ENCODE assay signal across 14 cellular contexts in the genomic region with DNA sequence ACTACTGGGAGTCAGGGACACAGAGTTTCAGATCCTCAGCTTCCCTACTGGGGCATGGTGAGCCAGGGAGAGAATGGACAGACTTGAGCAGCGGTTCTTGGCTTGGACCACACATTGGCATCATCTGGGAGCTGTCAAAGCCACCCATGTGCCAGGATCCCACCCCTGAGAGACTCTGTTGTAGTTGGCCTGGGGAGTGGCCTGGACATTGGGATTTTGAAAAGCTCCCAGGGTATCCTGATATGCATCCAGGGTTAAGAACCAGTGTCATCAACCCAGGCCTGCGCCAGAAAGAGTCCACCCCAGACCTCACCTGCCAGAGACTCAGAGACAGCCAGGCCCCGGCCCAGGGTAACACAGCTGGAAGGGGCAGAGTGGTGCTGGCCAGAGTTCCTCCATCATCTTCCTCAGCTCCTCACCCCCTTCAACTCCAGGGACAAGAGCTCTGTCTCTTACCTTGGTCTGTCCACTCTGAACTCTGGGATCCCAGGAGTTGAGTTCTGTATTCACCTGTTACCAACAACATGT. TPM values are rescaled to one million over a fixed set of nuclear protein-coding genes. Genes with fewer than 3 reads are reported as not detected.
DNase-seq lines count a peak whose midpoint lies in the region; ATAC-seq and TF ChIP-seq lines count a peak whose summit lies in the region.
"Had no signal": no experiment of that assay in that cellular context is flagged by ENCODE, and none has a peak within 500 bp of the region (broad histone marks: within the 10 kb centered on the region; RNA-seq: fewer than 3 reads in every experiment).

No MANE protein-coding gene starts in this region.

- H3K36me3 Mint-ChIP-seq in brain: no peaks in the 10 kb centered on the region
- H3K36me3 Mint-ChIP-seq in nephron (ENCODE audit: low read depth): no peaks in the 10 kb centered on the region
- H3K36me3 Mint-ChIP-seq: CD4-positive, CD25-positive, alpha-beta regulatory T cell had no signal

- no peak for ATAC-seq in activated CD4-positive, CD25-positive, alpha-beta regulatory T cell treated with anti-CD3 and anti-CD28 coated beads, Interleukin-2, amount 50 U/mL, for 24 hours

- 90 to 100% (median 98%) methylated on average over 2 to 3 of the region's 3 CpGs for WGBS in spleen, 5 donors

- H3K4me1 ChIP-seq in spleen: peaks cover 0 to 28% (median 15%) of the 10 kb centered on the region in 6 donors

- peaks cover 0 to 5% (median 0%) of the 10 kb centered on the region in 8 donors for H3K9me3 ChIP-seq in spleen

- H3K4me3 Mint-ChIP-seq in brain (no peak overlapping the region), nephron (peak overlapping the region in 1 of 3 experiments; percentile 7)
- H3K4me3 Mint-ChIP-seq: CD4-positive, CD25-positive, alpha-beta regulatory T cell had no signal

- H3K27ac Mint-ChIP-seq in brain (peak overlapping the region in 4 of 5 experiments; percentile 53 to 94 (median 74)), nephron (peak overlapping the region; percentile 95 to 97 (median 97))

- H3K9me3 Mint-ChIP-seq in brain (peaks cover 0 to 3% (median 0%) of the 10 kb centered on the region in 5 experiments), nephron (no peaks in the 10 kb centered on the region)
- H3K9me3 Mint-ChIP-seq: CD4-positive, CD25-positive, alpha-beta regulatory T cell had no signal

- H3K36me3 ChIP-seq in spleen: no peaks in the 10 kb centered on the region
- H3K36me3 ChIP-seq: BLaER1 treated with 17β-estradiol and CSF1 and Interleukin-3, amounts not matched to agents 10 nM and 100 nM had no signal

- TF ChIP-seq CTCF in brain (conservative IDR thresholded peaks at IDR 0.05) (no peak), nephron (IDR thresholded peaks at IDR 0.05; ENCODE audit: unreplicated experiment in 3 of 3) (no peak), spleen (IDR thresholded peaks at IDR 0.05 in 8 of 11, conservative IDR thresholded peaks at IDR 0.05 in 3 of 11) (no peak)

- TF ChIP-seq POLR2A in spleen (IDR thresholded peaks at IDR 0.05): no peak

- H3K4me3 ChIP-seq in spleen: no peak overlapping the region
- H3K4me3 ChIP-seq: BLaER1 treated with 17β-estradiol and CSF1 and Interleukin-3, amounts not matched to agents 10 nM and 100 nM had no signal

- peaks cover 6% of the 10 kb centered on the region for H3K27me3 Mint-ChIP-seq in brain
- peaks cover 13% of the 10 kb centered on the region for H3K27me3 Mint-ChIP-seq in nephron (ENCODE audit: low read depth)

- H3K27ac ChIP-seq in spleen: peak overlapping the region in 1 of 8 donors; percentile 18

- peak; percentile 48 for DNase-seq in activated effector memory CD4-positive, alpha-beta T cell treated with anti-CD3 and anti-CD28 coated beads, Interleukin-2, amount 50 U/mL, for 16 hours
- no peak for DNase-seq in activated effector memory CD4-positive, alpha-beta T cell treated with Interleukin-2 at 50 U/mL for 16 hours
- DNase-seq in spleen (peak; percentile 34), H4 (ENCODE audit: low spot score) (no peak)
- DNase-seq: 8988T; AML-193; CD4-positive, CD25-positive, alpha-beta regulatory T cell; DMS53; H7 had no signal

- H3K4me1 Mint-ChIP-seq in brain (peaks cover 55% of the 10 kb centered on the region), nephron (peaks cover 37% of the 10 kb centered on the region)
- H3K4me1 Mint-ChIP-seq: CD4-positive, CD25-positive, alpha-beta regulatory T cell had no signal

- intact Hi-C loops in spleen (cut with DNase I; ENCODE audit: low total_unique reads): no loop called here

- H3K27me3 ChIP-seq in spleen (replicated peaks in 1 of 7): no peaks in the 10 kb centered on the region
- H3K27me3 ChIP-seq: BLaER1 treated with 17β-estradiol and CSF1 and Interleukin-3, amounts not matched to agents 10 nM and 100 nM had no signal

RNA-seq across cellular contexts. Expression of gene CHRNB4, which starts 33.0 kb away (rescaled TPM):
- 1.5 TPM for polyA plus RNA-seq in brain (ENCODE audit: insufficient read depth, low read depth, low replicate concordance)
- total RNA-seq in spleen: 1 to 10 TPM in 1 of 7 donors, under 1 TPM in 6; 0.17 to 1.1 (median 0.28) TPM
- under 1 TPM; 0.07 to 0.22 (median 0.12) TPM for polyA plus RNA-seq in spleen
- total RNA-seq in H4 (2014; rRNA removed; shearing (Covaris generic)): not detected in 2 replicates
- total RNA-seq: CD4-positive, CD25-positive, alpha-beta regulatory T cell; HT-29 had no signal
- polyA plus RNA-seq: CD4-positive, CD25-positive, alpha-beta regulatory T cell had no signal

RNA-seq across cellular contexts. Expression of gene CHRNA3, which starts 53.2 kb away (rescaled TPM):
- 25.3 TPM for polyA plus RNA-seq in brain (ENCODE audit: insufficient read depth, low read depth, low replicate concordance)
- total RNA-seq in spleen: under 1 TPM in 5 of 7 donors, not detected in 2; 0.23 to 0.66 (median 0.46) TPM
- 1 to 10 TPM in 1 of 3 donors, under 1 TPM in 2; 0.48 to 1.6 (median 0.74) TPM for polyA plus RNA-seq in spleen
- 0.04 TPM in 1 of 2 replicates, not detected in the other for total RNA-seq in H4 (2014; rRNA removed; shearing (Covaris generic))
- total RNA-seq: CD4-positive, CD25-positive, alpha-beta regulatory T cell; HT-29 had no signal

Comparison
In these comparisons a context has a peak if more than half of its experiments do, and no peak if none do; other contexts are left out.
1. DNase-seq: peak in activated effector memory CD4-positive, alpha-beta T cell treated with anti-CD3 and anti-CD28 coated beads, Interleukin-2, amount 50 U/mL, for 16 hours (single experiment) and spleen (single experiment); none in activated effector memory CD4-positive, alpha-beta T cell treated with Interleukin-2 at 50 U/mL for 16 hours (single experiment) and H4 (single experiment).